14 cellular contexts compared by ENCODE assay signal in genomic region chr3:66468016-66468735, GRCh38. TPM values are rescaled to one million over a fixed set of nuclear protein-coding genes. Genes with fewer than 3 reads are reported as not detected.
A peak's percentile ranks its signal among the peaks of the same experiment; 100 is the strongest.
DNase-seq lines count a peak whose midpoint lies in the region; ATAC-seq and TF ChIP-seq lines count a peak whose summit lies in the region.
"Had no signal": no experiment of that assay in that cellular context is flagged by ENCODE, and none has a peak within 500 bp of the region (broad histone marks: within the 10 kb centered on the region; RNA-seq: fewer than 3 reads in every experiment).

No MANE protein-coding gene starts in this region.

- H3K27ac ChIP-seq in ascending aorta, result peak overlapping the region; percentile 0 to 31
- peak overlapping the region; percentile 63 for H3K27ac ChIP-seq in neutrophil
- H3K27ac ChIP-seq in lower lobe of right lung, result no peak overlapping the region

- no peaks in the 10 kb centered on the region for H3K36me3 Mint-ChIP-seq in HFFc6 (ENCODE audit: low read depth)
- H3K36me3 Mint-ChIP-seq: mesothelial cell of epicardium; stimulated activated naive B cell treated with anti-CD40 and anti-IgM and Interleukin-4, amounts not matched to agents 10 μg/mL and 1 μg/mL and 100 μg/mL, for 72 hours had no signal

- H3K4me1 ChIP-seq in ascending aorta (peaks cover 6 to 38% of the 10 kb centered on the region in 2 donors), neutrophil (ENCODE audit: control insufficient read depth in 1 of 2, insufficient read depth in 1 of 2, low read depth in 1 of 2, low read length in 1 of 2) (peaks cover 50 to 64% of the 10 kb centered on the region in 2 experiments), lower lobe of right lung (peaks cover 40% of the 10 kb centered on the region)

- H3K9me3 ChIP-seq in ascending aorta (no peaks in the 10 kb centered on the region), neutrophil (no peaks in the 10 kb centered on the region), lower lobe of right lung (no peaks in the 10 kb centered on the region)

- H3K36me3 ChIP-seq in ascending aorta (no peaks in the 10 kb centered on the region), neutrophil (no peaks in the 10 kb centered on the region), lower lobe of right lung (no peaks in the 10 kb centered on the region)

- no peak overlapping the region; the same call in 1 of the 2 replicates for H3K4me3 Mint-ChIP-seq in HFFc6
- H3K4me3 Mint-ChIP-seq: mesothelial cell of epicardium had no signal

- intact Hi-C loops in ascending aorta (cut with DNase I), result loop anchor here (2.0 kb wide), 1 partner anchor 15 kb away; no protein-coding TSS in a partner anchor
- intact Hi-C loops in lower lobe of right lung (cut with DNase I), result no loop called here

- H3K4me3 ChIP-seq in ascending aorta (no peak overlapping the region), neutrophil (ENCODE audit: low read depth in 1 of 2, low read length in 1 of 2) (peak overlapping the region in 1 of 2 experiments; percentile 17), lower lobe of right lung (no peak overlapping the region)

- no peaks in the 10 kb centered on the region for H3K9me3 Mint-ChIP-seq in HFFc6
- H3K9me3 Mint-ChIP-seq: mesothelial cell of epicardium; stimulated activated naive B cell treated with anti-CD40 and anti-IgM and Interleukin-4, amounts not matched to agents 10 μg/mL and 1 μg/mL and 100 μg/mL, for 72 hours had no signal

- no peak for ATAC-seq in lower lobe of right lung
- ATAC-seq in GM21390 (IDR thresholded peaks at IDR 0.05; ENCODE audit: unreplicated experiment), result no peak

- no peak overlapping the region for H3K27ac Mint-ChIP-seq in HFFc6
- H3K27ac Mint-ChIP-seq: mesothelial cell of epicardium had no signal

- TF ChIP-seq CTCF in HFFc6 (IDR thresholded peaks at IDR 0.05), result no peak
- no peak for TF ChIP-seq CTCF in ascending aorta (IDR thresholded peaks at IDR 0.05)
- TF ChIP-seq CTCF in neutrophil (IDR thresholded peaks at IDR 0.05), result no peak
- no peak for TF ChIP-seq CTCF in lower lobe of right lung (IDR thresholded peaks at IDR 0.05)

- H3K27me3 ChIP-seq in ascending aorta (no peaks in the 10 kb centered on the region), neutrophil (no peaks in the 10 kb centered on the region), lower lobe of right lung (ENCODE audit: low read depth) (no peaks in the 10 kb centered on the region)

- DNase-seq in EH (ENCODE audit: low read depth) (peak; percentile 11), HFFc6 (peak; percentile 11), ascending aorta (ENCODE audit: low spot score in 2 of 2) (no peak), lower lobe of right lung (no peak)
- no peak for DNase-seq in stimulated activated CD4-positive, alpha-beta T cell treated with anti-CD3 and anti-CD28 coated beads, Interleukin-15, amount 100 ng/mL, for 24 hours
- DNase-seq: activated CD8-positive, alpha-beta memory T cell treated with anti-CD3 and anti-CD28 coated beads, Interleukin-2, amount 50 U/mL, for 48 hours; COR-L47; posterior cingulate gyrus; RPMI8226; stimulated activated naive B cell treated with anti-CD40 and anti-IgM and Interleukin-4, amounts not matched to agents 10 μg/mL and 1 μg/mL and 100 μg/mL, for 72 hours; T-helper 9 cell had no signal

- H3K4me1 Mint-ChIP-seq in HFFc6 (ENCODE audit: low read depth), result peaks cover 34% of the 10 kb centered on the region

- peaks cover 3% of the 10 kb centered on the region for H3K27me3 Mint-ChIP-seq in HFFc6 (ENCODE audit: insufficient read depth)

RNA-seq across cellular contexts. Expression of gene LRIG1, which starts 32.6 kb away (rescaled TPM):
- total RNA-seq in HFFc6 (2021; fragmentation: NEBNext Ultra II Directional; extraction: Animal tissue kit (Norgen Biotek cat#: 25700)), result 1 to 10 TPM; 1.7 to 2.7 (median 2.2) TPM
- total RNA-seq in ascending aorta, result 62.3 TPM
- 54.2 TPM for total RNA-seq in lower lobe of right lung

Comparison
In these comparisons a context has a peak if more than half of its experiments do, and no peak if none do; other contexts are left out.
1. DNase-seq: peak in EH (single experiment) and HFFc6 (single experiment); none in ascending aorta (0 of 2), lower lobe of right lung (single experiment) and stimulated activated CD4-positive, alpha-beta T cell treated with anti-CD3 and anti-CD28 coated beads, Interleukin-15, amount 100 ng/mL, for 24 hours (single experiment).
2. RNA of gene LRIG1, which starts 32.6 kb away (total RNA-seq): 62.3 TPM in ascending aorta (single experiment) and 54.2 TPM in lower lobe of right lung (single experiment); 1.7 to 2.7 TPM in HFFc6; every median in the first group is over 10 times any median in the second.